In the genomic region with DNA sequence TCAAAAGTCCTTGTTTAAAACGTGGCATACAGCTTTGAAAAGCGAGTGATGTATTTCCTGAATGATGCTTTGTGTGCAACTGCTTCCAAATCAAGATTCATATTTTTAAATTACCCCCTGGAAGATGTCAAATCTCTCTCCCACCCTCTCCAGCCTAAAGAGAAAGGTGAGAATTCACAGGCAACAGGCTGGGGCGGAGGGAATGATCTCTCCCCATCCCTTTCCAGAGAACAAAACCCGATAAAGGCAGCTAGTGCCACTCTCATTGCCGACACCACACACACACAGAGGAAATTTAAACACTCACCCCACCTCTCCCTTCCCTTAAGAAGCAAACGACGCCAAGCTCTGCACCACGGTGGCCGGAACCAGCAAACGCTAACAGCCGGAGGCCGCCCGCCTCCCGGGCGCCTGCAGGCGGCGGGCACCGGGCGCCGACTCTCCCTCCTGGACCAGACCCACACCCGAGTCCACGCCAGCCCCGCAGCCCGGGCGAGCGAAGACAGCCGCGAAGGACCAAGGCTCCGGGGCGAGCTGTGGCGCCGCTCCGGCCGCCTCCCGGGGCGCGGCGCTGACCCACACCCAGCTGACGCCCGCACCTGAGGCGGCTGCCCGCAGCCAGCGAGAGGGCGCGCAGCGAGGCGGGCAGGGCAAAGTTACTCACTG, we compare ENCODE assay signal across 8 cellular contexts. TPM values are rescaled to one million over a fixed set of nuclear protein-coding genes. Genes with fewer than 3 reads are reported as not detected.
DNase-seq lines count a peak whose midpoint lies in the region; ATAC-seq and FAIRE-seq lines count a peak whose summit lies in the region.

No MANE protein-coding gene starts in this region.

- no peak for FAIRE-seq in frontal cortex (lab: Jason Lieb, UNC)

- ATAC-seq in HG02759 (IDR thresholded peaks at IDR 0.05; ENCODE audit: unreplicated experiment) = peak; percentile 36

- intact Hi-C loops in posterior vena cava (cut with DNase I) = loop anchor here in 1 of 2 donors (10.0 kb wide), 1 partner anchor 165 kb away; the partner anchor contains the start of gene MTIF3

- DNase-seq in NK-92 treated with Interleukin-12 subunit alpha and Interleukin-12 subunit beta, amount 100 ng/mL, for 24 hours (lab: John Stamatoyannopoulos, UW) = peak; percentile 58
- no peak for DNase-seq in NK-92 (lab: John Stamatoyannopoulos, UW; ENCODE audit: unreplicated experiment)
- DNase-seq in NCI-H526 treated with DMSO at 0.1 percent for 48 hours (lab: John Stamatoyannopoulos, UW) = peak; percentile 43
- peak; percentile 6 to 8 for DNase-seq in activated T-helper 1 cell treated with anti-CD3 and anti-CD28 coated beads, Interleukin-2, amount 50 U/mL, for 16 hours (ENCODE audit: low read depth in 1 of 2, low spot score in 1 of 2)
- peak; percentile 42 for DNase-seq in glomerular visceral epithelial cell (ENCODE audit: extremely low spot score)
- peak; percentile 89 for DNase-seq in posterior vena cava (ENCODE audit: low spot score)
- no peak for DNase-seq in frontal cortex (ENCODE audit: low spot score in 2 of 2)

RNA-seq across cellular contexts. Expression of gene LNX2, which starts 0.5 kb away (rescaled TPM):
- 1 to 10 TPM; 4.9 to 7.6 TPM for total RNA-seq in posterior vena cava
- total RNA-seq in frontal cortex = 11.8 TPM

RNA-seq across cellular contexts. Expression of gene POLR1D, which starts 1.8 kb away (rescaled TPM):
- total RNA-seq in posterior vena cava = 10 to 100 TPM; 53.2 to 56.5 TPM
- total RNA-seq in frontal cortex = 55.4 TPM

Comparison
In these comparisons a context has a peak if more than half of its experiments do, and no peak if none do; other contexts are left out.
1. DNase-seq: peak in NK-92 treated with Interleukin-12 subunit alpha and Interleukin-12 subunit beta, amount 100 ng/mL, for 24 hours (single experiment), NCI-H526 treated with DMSO at 0.1 percent for 48 hours (single experiment), activated T-helper 1 cell treated with anti-CD3 and anti-CD28 coated beads, Interleukin-2, amount 50 U/mL, for 16 hours (2 of 2), glomerular visceral epithelial cell (single experiment) and posterior vena cava (single experiment); none in NK-92 (single experiment) and frontal cortex (0 of 2).